ENCODE assay signal across 8 cellular contexts in the genomic region with DNA sequence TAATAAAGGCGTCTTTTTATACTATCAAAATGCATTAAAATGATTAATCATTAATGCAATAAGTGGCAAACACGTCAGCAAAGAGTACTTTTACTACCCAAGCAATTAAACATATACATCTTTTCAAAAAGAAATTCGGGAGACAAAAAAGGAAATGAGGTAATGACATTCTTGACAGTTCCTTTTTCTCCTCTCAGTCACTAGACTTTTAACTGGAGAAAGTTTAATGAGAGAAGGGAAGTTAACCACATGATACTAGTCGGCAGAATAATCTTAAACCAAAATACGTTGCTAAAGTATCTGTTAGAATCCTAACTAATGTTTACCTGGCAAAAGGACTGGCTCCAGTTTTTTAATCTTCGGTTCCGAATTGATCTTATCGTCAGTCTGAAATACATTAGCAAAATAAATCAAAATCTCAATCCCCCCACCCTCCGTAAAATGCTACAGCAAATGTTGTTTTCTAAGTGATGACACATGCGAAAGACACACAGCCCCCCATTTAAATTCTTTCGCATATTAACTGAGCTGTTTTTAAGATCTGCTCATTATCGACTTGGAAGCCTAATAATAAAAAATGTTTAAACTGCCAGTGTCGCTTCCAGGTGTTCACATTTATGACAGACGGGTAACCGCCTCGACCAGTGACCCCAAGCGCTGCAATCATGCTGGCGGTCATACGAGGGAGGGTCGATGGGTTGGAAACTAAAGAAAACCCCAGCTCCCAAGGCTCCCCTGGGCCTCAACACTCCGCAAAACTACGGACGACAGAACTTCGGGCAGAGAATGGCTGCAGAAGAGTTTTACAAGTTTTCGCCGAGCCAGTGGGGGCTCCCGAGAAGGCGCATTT. TPM values are rescaled to one million over a fixed set of nuclear protein-coding genes. Genes with fewer than 3 reads are reported as not detected.
A peak's percentile ranks its signal among the peaks of the same experiment; 100 is the strongest.
DNase-seq lines count a peak whose midpoint lies in the region; ATAC-seq and TF ChIP-seq lines count a peak whose summit lies in the region.

No MANE protein-coding gene starts in this region.

- H3K4me1 ChIP-seq in HUES6 (ENCODE audit: control insufficient read depth, insufficient read depth, low read length) (0 out of 2 replicates have a peak, but pooled peaks cover 3% of the 10 kb centered on the region), left ventricle myocardium inferior (peaks cover 68% of the 10 kb centered on the region), sigmoid colon (peaks cover 0 to 48% (median 34%) of the 10 kb centered on the region in 4 donors)

- no peaks in the 10 kb centered on the region for H3K9me3 ChIP-seq in HUES6 (ENCODE audit: control insufficient read depth, insufficient read depth, low read depth, low read length)
- no peaks in the 10 kb centered on the region for H3K9me3 ChIP-seq in left ventricle myocardium inferior (replicated peaks)
- no peaks in the 10 kb centered on the region for H3K9me3 ChIP-seq in sigmoid colon

- no peak for TF ChIP-seq EP300 in sigmoid colon (IDR thresholded peaks at IDR 0.05)

- TF ChIP-seq CTCF in left ventricle myocardium inferior (IDR thresholded peaks at IDR 0.05; ENCODE audit: borderline replicate concordance), result no peak
- no peak for TF ChIP-seq CTCF in sigmoid colon (IDR thresholded peaks at IDR 0.05)

- H3K4me3 Mint-ChIP-seq in activated T-helper 1 cell treated with anti-CD3 and anti-CD28 coated beads, Interleukin-12 subunit alpha, Interleukin-12 subunit beta, Interleukin-2, Interleukin-4 antibody, amounts not matched to agents 30 ng/mL and 10 ng/mL and 1 ng/mL, durations not matched to agents 14 hours and 24 hours and 36 hours, result peak overlapping the region; percentile 93

- H3K27ac ChIP-seq in HUES6 (ENCODE audit: low read depth, low read length) (peak overlapping the region; percentile 79), left ventricle myocardium inferior (replicated peaks) (peak overlapping the region; percentile 96), sigmoid colon (peak overlapping the region; percentile 92 to 96 (median 94))

- H3K36me3 Mint-ChIP-seq in activated T-helper 1 cell treated with anti-CD3 and anti-CD28 coated beads, Interleukin-12 subunit alpha, Interleukin-12 subunit beta, Interleukin-2, Interleukin-4 antibody, amounts not matched to agents 30 ng/mL and 10 ng/mL and 1 ng/mL, durations not matched to agents 14 hours and 24 hours and 36 hours (ENCODE audit: low read depth), result peaks cover 3% of the 10 kb centered on the region

- 1 to 3% methylated on average over 28 of the region's 28 CpGs for WGBS in sigmoid colon, 2 donors

- H3K9me3 Mint-ChIP-seq in activated T-helper 1 cell treated with anti-CD3 and anti-CD28 coated beads, Interleukin-12 subunit alpha, Interleukin-12 subunit beta, Interleukin-2, Interleukin-4 antibody, amounts not matched to agents 30 ng/mL and 10 ng/mL and 1 ng/mL, durations not matched to agents 14 hours and 24 hours and 36 hours, result no peaks in the 10 kb centered on the region

- peaks cover 20% of the 10 kb centered on the region for H3K36me3 ChIP-seq in HUES6 (ENCODE audit: control insufficient read depth, insufficient read depth, low read length)
- peaks cover 10% of the 10 kb centered on the region for H3K36me3 ChIP-seq in left ventricle myocardium inferior
- H3K36me3 ChIP-seq in sigmoid colon, result peaks cover 0 to 19% (median 2%) of the 10 kb centered on the region in 4 donors

- DNase-seq in NCI-H2171 treated with DMSO at 0.1 percent for 48 hours (lab: John Stamatoyannopoulos, UW), result peak; percentile 39
- DNase-seq in NCI-H2171 (lab: John Stamatoyannopoulos, UW), result no peak
- no peak for DNase-seq in activated T-helper 1 cell treated with anti-CD3 and anti-CD28 coated beads, Interleukin-12 subunit alpha, Interleukin-12 subunit beta, Interleukin-2, Interleukin-4 antibody, amounts not matched to agents 30 ng/mL and 10 ng/mL and 1 ng/mL, durations not matched to agents 14 hours and 24 hours and 36 hours (ENCODE audit: low spot score)
- no peak for DNase-seq in left ventricle myocardium inferior
- DNase-seq in sigmoid colon, result no peak
- DNase-seq in effector CD8-positive, alpha-beta T cell (lab: John Stamatoyannopoulos, UW), result no peak

- H3K4me3 ChIP-seq in HUES6 (ENCODE audit: low read depth, low read length), result peak overlapping the region; percentile 96
- H3K4me3 ChIP-seq in left ventricle myocardium inferior, result peak overlapping the region; percentile 93
- peak overlapping the region; percentile 78 to 97 (median 93) for H3K4me3 ChIP-seq in sigmoid colon

- intact Hi-C loops in activated T-helper 1 cell treated with anti-CD3 and anti-CD28 coated beads, Interleukin-12 subunit alpha, Interleukin-12 subunit beta, Interleukin-2, Interleukin-4 antibody, amounts not matched to agents 30 ng/mL and 10 ng/mL and 1 ng/mL, durations not matched to agents 14 hours and 24 hours and 36 hours (cut with micrococcal nuclease), result loop anchor here (1.0 to 5.0 kb wide), 5 partner anchors 87 to 447 kb away; a partner anchor contains a TSS
- intact Hi-C loops in left ventricle myocardium inferior (cut with micrococcal nuclease), result no loop called here
- intact Hi-C loops in sigmoid colon (cut with DNase I), result loop anchor here (2.0 to 5.0 kb wide), 6 partner anchors 77 to 497 kb away; a partner anchor contains a TSS

- peaks cover 26% of the 10 kb centered on the region for H3K4me1 Mint-ChIP-seq in activated T-helper 1 cell treated with anti-CD3 and anti-CD28 coated beads, Interleukin-12 subunit alpha, Interleukin-12 subunit beta, Interleukin-2, Interleukin-4 antibody, amounts not matched to agents 30 ng/mL and 10 ng/mL and 1 ng/mL, durations not matched to agents 14 hours and 24 hours and 36 hours (ENCODE audit: low read depth)

- no peak for ATAC-seq in HG02981 (IDR thresholded peaks at IDR 0.05; ENCODE audit: unreplicated experiment)

- no peaks in the 10 kb centered on the region for H3K27me3 Mint-ChIP-seq in activated T-helper 1 cell treated with anti-CD3 and anti-CD28 coated beads, Interleukin-12 subunit alpha, Interleukin-12 subunit beta, Interleukin-2, Interleukin-4 antibody, amounts not matched to agents 30 ng/mL and 10 ng/mL and 1 ng/mL, durations not matched to agents 14 hours and 24 hours and 36 hours (ENCODE audit: insufficient read depth)

- H3K9ac ChIP-seq in HUES6 (ENCODE audit: low read length), result peak overlapping the region; percentile 93

- no peaks in the 10 kb centered on the region for H3K27me3 ChIP-seq in HUES6 (ENCODE audit: control insufficient read depth, insufficient read depth, low read length)
- no peaks in the 10 kb centered on the region for H3K27me3 ChIP-seq in left ventricle myocardium inferior (ENCODE audit: low read depth)
- H3K27me3 ChIP-seq in sigmoid colon, result no peaks in the 10 kb centered on the region

- no peak for TF ChIP-seq POLR2A in sigmoid colon (IDR thresholded peaks at IDR 0.05)

- H3K27ac Mint-ChIP-seq in activated T-helper 1 cell treated with anti-CD3 and anti-CD28 coated beads, Interleukin-12 subunit alpha, Interleukin-12 subunit beta, Interleukin-2, Interleukin-4 antibody, amounts not matched to agents 30 ng/mL and 10 ng/mL and 1 ng/mL, durations not matched to agents 14 hours and 24 hours and 36 hours, result peak overlapping the region; percentile 85

RNA-seq across cellular contexts. Expression of a gene that starts 0.8 kb away (rescaled TPM):
- 11.8 and 13.4 TPM in 2 replicates for total RNA-seq in activated T-helper 1 cell treated with anti-CD3 and anti-CD28 coated beads, Interleukin-12 subunit alpha, Interleukin-12 subunit beta, Interleukin-2, Interleukin-4 antibody, amounts not matched to agents 30 ng/mL and 10 ng/mL and 1 ng/mL, durations not matched to agents 14 hours and 24 hours and 36 hours
- total RNA-seq in left ventricle myocardium inferior (28.8 TPM), sigmoid colon (10 to 100 TPM; 24.3 to 31.0 (median 27.9) TPM)
- polyA plus RNA-seq in sigmoid colon, result 10 to 100 TPM; 11.4 to 12.7 (median 11.7) TPM
